In genomic region chr10:48205918-48206317, GRCh38 we compare ENCODE assay signal across 15 cellular contexts.
DNase-seq lines count a peak whose midpoint lies in the region; ATAC-seq and TF ChIP-seq lines count a peak whose summit lies in the region.
"Had no signal": no experiment of that assay in that cellular context is flagged by ENCODE, and none has a peak within 500 bp of the region (broad histone marks: within the 10 kb centered on the region; RNA-seq: fewer than 3 reads in every experiment).

No MANE protein-coding gene starts in this region.

- TF ChIP-seq CTCF in nephron (IDR thresholded peaks at IDR 0.05; ENCODE audit: unreplicated experiment in 3 of 3): no peak

- no peak overlapping the region for H3K4me3 Mint-ChIP-seq in nephron
- H3K4me3 Mint-ChIP-seq: brain, naive B cell had no signal

- H3K27me3 Mint-ChIP-seq in nephron (ENCODE audit: low read depth): no peaks in the 10 kb centered on the region

- peak overlapping the region; percentile 51 to 65 (median 57) for H3K27ac Mint-ChIP-seq in nephron
- H3K27ac Mint-ChIP-seq: brain, naive B cell had no signal

- ATAC-seq in GM18858 (IDR thresholded peaks at IDR 0.05; ENCODE audit: unreplicated experiment): peak; percentile 65
- peak; percentile 76 for ATAC-seq in HG02610 (IDR thresholded peaks at IDR 0.05; ENCODE audit: unreplicated experiment)
- ATAC-seq in HG03520 (IDR thresholded peaks at IDR 0.05; ENCODE audit: unreplicated experiment): peak; percentile 61
- no peak for ATAC-seq in GM18907 (IDR thresholded peaks at IDR 0.05; ENCODE audit: unreplicated experiment)
- ATAC-seq: K562 had no signal

- no peaks in the 10 kb centered on the region for H3K4me1 Mint-ChIP-seq in nephron
- H3K4me1 Mint-ChIP-seq: naive B cell had no signal

- DNase-seq in COR-L47 (lab: John Stamatoyannopoulos, UW): no peak
- DNase-seq in stimulated activated CD4-positive, alpha-beta T cell treated with anti-CD3 and anti-CD28 coated beads, Interleukin-15, amount 100 ng/mL, for 24 hours: no peak
- DNase-seq: activated gamma-delta T cell, hypothalamus, left ventricle myocardium inferior, naive B cell, NCI-H1417, NCI-H345 had no signal

- no peaks in the 10 kb centered on the region for H3K9me3 Mint-ChIP-seq in nephron
- H3K9me3 Mint-ChIP-seq: brain had no signal

- H3K36me3 Mint-ChIP-seq in nephron (ENCODE audit: low read depth): no peaks in the 10 kb centered on the region
- H3K36me3 Mint-ChIP-seq: brain, naive B cell had no signal
